In genomic region chr11:11733246-11733763, GRCh38 we compare ENCODE assay signal across 16 cellular contexts.
A peak's percentile ranks its signal among the peaks of the same experiment; 100 is the strongest.
DNase-seq lines count a peak whose midpoint lies in the region; FAIRE-seq and TF ChIP-seq lines count a peak whose summit lies in the region.
"Had no signal": no experiment of that assay in that cellular context is flagged by ENCODE, and none has a peak within 500 bp of the region (broad histone marks: within the 10 kb centered on the region; RNA-seq: fewer than 3 reads in every experiment).

No MANE protein-coding gene starts in this region.

- H2BK12ac ChIP-seq in mesenchymal stem cell (ENCODE audit: low read length in 2 of 2): no peak overlapping the region

- H3K36me3 Mint-ChIP-seq in neural progenitor cell: no peaks in the 10 kb centered on the region

- no peak for TF ChIP-seq CTCF in esophagus muscularis mucosa (IDR thresholded peaks at IDR 0.05)
- no peak for TF ChIP-seq CTCF in neural progenitor cell (IDR thresholded peaks at IDR 0.05)
- no peak for TF ChIP-seq CTCF in brain microvascular endothelial cell (IDR thresholded peaks at IDR 0.05; ENCODE audit: low read depth, low read length, missing control alignments)

- TF ChIP-seq POLR2A in GM12892 (IDR thresholded peaks at IDR 0.05; ENCODE audit: low read depth, low read length): no peak
- TF ChIP-seq POLR2A in esophagus muscularis mucosa (IDR thresholded peaks at IDR 0.05; ENCODE audit: low read depth): no peak

- H3K27me3 ChIP-seq in esophagus muscularis mucosa (no peaks in the 10 kb centered on the region), neural progenitor cell (no peaks in the 10 kb centered on the region), brain microvascular endothelial cell (replicated peaks) (no peaks in the 10 kb centered on the region), mesenchymal stem cell (ENCODE audit: control insufficient read depth in 1 of 2, insufficient read depth in 1 of 2, low read length in 2 of 2) (peaks cover 18 to 21% of the 10 kb centered on the region in 2 experiments)

- peaks cover 9% of the 10 kb centered on the region for H3K27me3 Mint-ChIP-seq in neural progenitor cell (ENCODE audit: insufficient read depth, low read depth)

- H3K9ac ChIP-seq in neural progenitor cell (no peak overlapping the region), mesenchymal stem cell (ENCODE audit: low read length) (no peak overlapping the region)

- H3K79me1 ChIP-seq in mesenchymal stem cell (replicated peaks; ENCODE audit: low read length, poor library complexity, severe bottlenecking): no peaks in the 10 kb centered on the region

- H3K18ac ChIP-seq in mesenchymal stem cell (ENCODE audit: low read depth in 1 of 2, low read length in 2 of 2): no peak overlapping the region

- no peak overlapping the region for H3K27ac ChIP-seq in esophagus muscularis mucosa (replicated peaks in 1 of 4)
- no peak overlapping the region for H3K27ac ChIP-seq in neural progenitor cell
- H3K27ac ChIP-seq in brain microvascular endothelial cell: no peak overlapping the region
- no peak overlapping the region for H3K27ac ChIP-seq in mesenchymal stem cell (ENCODE audit: low read length, poor library complexity, severe bottlenecking)
- H3K27ac ChIP-seq: C4-2B had no signal

- H3K14ac ChIP-seq in mesenchymal stem cell (ENCODE audit: low read length in 2 of 2): no peak overlapping the region

- H3K4ac ChIP-seq in mesenchymal stem cell (ENCODE audit: low read depth in 1 of 2, low read length in 2 of 2): no peak overlapping the region

- H3K79me2 ChIP-seq in neural progenitor cell (ENCODE audit: low read depth): no peaks in the 10 kb centered on the region

- H4K91ac ChIP-seq in mesenchymal stem cell (ENCODE audit: low read length): no peak overlapping the region

- no peak overlapping the region for H2BK5ac ChIP-seq in mesenchymal stem cell (ENCODE audit: low read depth, low read length, poor library complexity, severe bottlenecking)

- no peak overlapping the region for H2BK15ac ChIP-seq in mesenchymal stem cell (ENCODE audit: low read depth, poor library complexity, severe bottlenecking)

- intact Hi-C loops in esophagus muscularis mucosa (cut with DNase I): no loop called here

- peaks cover 2% of the 10 kb centered on the region for H3K9me3 Mint-ChIP-seq in neural progenitor cell
- H3K9me3 Mint-ChIP-seq: CD4-positive, alpha-beta T cell had no signal

- H4K20me1 ChIP-seq in neural progenitor cell (ENCODE audit: low read depth): no peaks in the 10 kb centered on the region

- H3K23ac ChIP-seq in mesenchymal stem cell (ENCODE audit: low read length in 2 of 2): no peak overlapping the region

- WGBS in esophagus muscularis mucosa: 93% methylated on average over 8 of the region's 8 CpGs
- 84% methylated on average over 7 of the region's 8 CpGs for WGBS in mesenchymal stem cell

- no peaks in the 10 kb centered on the region for H3K36me3 ChIP-seq in esophagus muscularis mucosa
- H3K36me3 ChIP-seq in neural progenitor cell: no peaks in the 10 kb centered on the region
- H3K36me3 ChIP-seq in brain microvascular endothelial cell (replicated peaks): no peaks in the 10 kb centered on the region
- no peaks in the 10 kb centered on the region for H3K36me3 ChIP-seq in mesenchymal stem cell (ENCODE audit: control insufficient read depth in 1 of 2, insufficient read depth in 2 of 2, low read depth in 1 of 2, low read length in 2 of 2)

- no peaks in the 10 kb centered on the region for H3F3A ChIP-seq in neural progenitor cell (ENCODE audit: low read depth)

- peak; percentile 54 for FAIRE-seq in GM12892 (lab: Jason Lieb, UNC)
- FAIRE-seq: D721Med, G401.6, GM12891, GM18507, H1 had no signal

- H2BK120ac ChIP-seq in mesenchymal stem cell (ENCODE audit: low read depth, low read length): no peak overlapping the region

- in situ Hi-C loops in brain microvascular endothelial cell (cut with HindIII; ENCODE audit: low pct_ligation_motif_present, low sequenced_read_pairs): no loop called here

- peaks cover 0 to 7% (median 4%) of the 10 kb centered on the region in 4 donors for H3K4me1 ChIP-seq in esophagus muscularis mucosa
- peaks cover 9% of the 10 kb centered on the region for H3K4me1 ChIP-seq in neural progenitor cell
- H3K4me1 ChIP-seq in mesenchymal stem cell (ENCODE audit: control insufficient read depth, insufficient read depth, low read depth, low read length): peaks cover 2% of the 10 kb centered on the region
- H3K4me1 ChIP-seq: Caco-2 had no signal

- DNase-seq in GM12892 (ENCODE audit: insufficient read length) (no peak), esophagus muscularis mucosa (ENCODE audit: extremely low spot score) (peak; percentile 39), neural progenitor cell (ENCODE audit: low spot score) (no peak), brain microvascular endothelial cell (no peak), mesenchymal stem cell (no peak), NCI-H187 (lab: John Stamatoyannopoulos, UW) (no peak)
- DNase-seq: Caco-2; CD4-positive, alpha-beta T cell; H9 had no signal

- no peak overlapping the region for H3K4me3 Mint-ChIP-seq in neural progenitor cell
- H3K4me3 Mint-ChIP-seq: B cell; CD4-positive, alpha-beta T cell; H9 had no signal

- H3K9me3 ChIP-seq in esophagus muscularis mucosa (no peaks in the 10 kb centered on the region), neural progenitor cell (ENCODE audit: low read depth) (no peaks in the 10 kb centered on the region), mesenchymal stem cell (ENCODE audit: control insufficient read depth, low read length) (no peaks in the 10 kb centered on the region)
- H3K9me3 ChIP-seq: Caco-2 had no signal

- no peak for TF ChIP-seq EP300 in esophagus muscularis mucosa (IDR thresholded peaks at IDR 0.05)

- peaks cover 26% of the 10 kb centered on the region for H3K4me1 Mint-ChIP-seq in neural progenitor cell
- H3K4me1 Mint-ChIP-seq: B cell had no signal

- H3K27ac Mint-ChIP-seq in neural progenitor cell: peak overlapping the region; percentile 1
- H3K27ac Mint-ChIP-seq: B cell; CD4-positive, alpha-beta T cell; H9 had no signal

- H2AFZ ChIP-seq in neural progenitor cell (replicated peaks): no peak overlapping the region
- H2AFZ ChIP-seq in mesenchymal stem cell (ENCODE audit: low read depth, low read length): no peak overlapping the region

- H2AK5ac ChIP-seq in mesenchymal stem cell (ENCODE audit: low read length, severe bottlenecking): no peak overlapping the region

- H3K4me2 ChIP-seq in neural progenitor cell (no peak overlapping the region), mesenchymal stem cell (ENCODE audit: low read length, poor library complexity, severe bottlenecking) (no peak overlapping the region)

- H3K4me3 ChIP-seq in esophagus muscularis mucosa: no peak overlapping the region
- no peak overlapping the region for H3K4me3 ChIP-seq in neural progenitor cell
- H3K4me3 ChIP-seq in brain microvascular endothelial cell (ENCODE audit: low read depth, low read length): no peak overlapping the region
- H3K4me3 ChIP-seq in mesenchymal stem cell (ENCODE audit: insufficient read depth in 1 of 2, low read depth in 1 of 2, low read length in 2 of 2): no peak overlapping the region

- H4K8ac ChIP-seq in mesenchymal stem cell (ENCODE audit: low read length): no peak overlapping the region
